In genomic region chr22:50523806-50524663, GRCh38 we compare ENCODE assay signal across 10 cellular contexts. TPM values are rescaled to one million over a fixed set of nuclear protein-coding genes. Genes with fewer than 3 reads are reported as not detected.
DNase-seq lines count a peak whose midpoint lies in the region; ATAC-seq and TF ChIP-seq lines count a peak whose summit lies in the region.
"Had no signal": no experiment of that assay in that cellular context is flagged by ENCODE, and none has a peak within 500 bp of the region (broad histone marks: within the 10 kb centered on the region; RNA-seq: fewer than 3 reads in every experiment).

No MANE protein-coding gene starts in this region.

- peaks cover 13% of the 10 kb centered on the region for H3K36me3 ChIP-seq in PC-9 (ENCODE audit: low read depth)
- H3K36me3 ChIP-seq in esophagus (ENCODE audit: control insufficient read depth in 2 of 2, insufficient read depth in 2 of 2, low read length in 1 of 2) = peaks cover 20 to 37% of the 10 kb centered on the region in 2 donors
- H3K36me3 ChIP-seq in rectal smooth muscle tissue (ENCODE audit: control insufficient read depth, insufficient read depth, low read length) = peaks cover 18% of the 10 kb centered on the region

- TSS peak; percentile 37 for BruUV-seq in PC-9 (replicated peaks; lab: Mats Ljungman, UMichigan)

- no peaks in the 10 kb centered on the region for H3K9me2 ChIP-seq in PC-9 (ENCODE audit: insufficient read depth)

- H3K4me1 ChIP-seq in PC-9 (replicated peaks; ENCODE audit: insufficient read depth) = peaks cover 23% of the 10 kb centered on the region
- peaks cover 13 to 32% of the 10 kb centered on the region in 2 donors for H3K4me1 ChIP-seq in esophagus (ENCODE audit: control insufficient read depth in 2 of 2, insufficient read depth in 2 of 2, low read length in 1 of 2)
- H3K4me1 ChIP-seq in rectal smooth muscle tissue (ENCODE audit: control insufficient read depth, insufficient read depth, low read length) = peaks cover 3% of the 10 kb centered on the region

- H2AFZ ChIP-seq in PC-9 = no peak overlapping the region

- no peak for TF ChIP-seq CTCF in PC-9 (conservative IDR thresholded peaks at IDR 0.05)

- ATAC-seq in GM19455 (IDR thresholded peaks at IDR 0.05; ENCODE audit: unreplicated experiment) = no peak
- ATAC-seq in GM21737 (IDR thresholded peaks at IDR 0.05; ENCODE audit: unreplicated experiment) = no peak
- ATAC-seq in HG03280 (IDR thresholded peaks at IDR 0.05; ENCODE audit: unreplicated experiment) = no peak

- H3K27ac ChIP-seq in PC-9 = peak overlapping the region; percentile 56; the same call in 1 of the 2 replicates
- peak overlapping the region; percentile 90 to 96 for H3K27ac ChIP-seq in esophagus (ENCODE audit: low read depth in 2 of 2, low read length in 1 of 2)
- no peak overlapping the region for H3K27ac ChIP-seq in rectal smooth muscle tissue (ENCODE audit: low read depth, low read length)

- H3K9me3 ChIP-seq in PC-9 (ENCODE audit: insufficient read depth, low read depth) (no peaks in the 10 kb centered on the region), esophagus (ENCODE audit: control insufficient read depth in 2 of 2, insufficient read depth in 1 of 2, low read depth in 1 of 2, low read length in 1 of 2) (peaks cover 0 to 2% of the 10 kb centered on the region in 2 donors)

- H4K20me1 ChIP-seq in PC-9 (ENCODE audit: insufficient read depth) = peaks cover 24% of the 10 kb centered on the region

- WGBS in esophagus, 2 donors = 66 to 69% methylated on average over 25 of the region's 25 CpGs

- POLR2A ChIA-PET in PC-9 (lab: Charles Lee; ENCODE audit: unreplicated experiment) = no interaction called here

- intact Hi-C loops in PC-9 (cut with micrococcal nuclease; ENCODE audit: unreplicated experiment) = loop anchor here (2.0 kb wide), 1 partner anchor 15 kb away; the partner anchor contains the start of gene NCAPH2

- peak overlapping the region; percentile 6 for H3K9ac ChIP-seq in rectal smooth muscle tissue (ENCODE audit: low read length)

- H3K79me2 ChIP-seq in PC-9 (ENCODE audit: low read depth) = peaks cover 23% of the 10 kb centered on the region

- H3K27me3 ChIP-seq in PC-9 (ENCODE audit: insufficient read depth, low read depth) (no peaks in the 10 kb centered on the region), esophagus (ENCODE audit: control insufficient read depth in 1 of 2, insufficient read depth in 2 of 2, low read length in 2 of 2) (no peaks in the 10 kb centered on the region), rectal smooth muscle tissue (ENCODE audit: control insufficient read depth, insufficient read depth, low read length) (no peaks in the 10 kb centered on the region)

- CTCF ChIA-PET in PC-9 (lab: Charles Lee) = interaction anchor here (2.6 kb wide), 1 partner anchor 39 kb away, joined by 14 read pairs; the partner anchor contains the start of gene SYCE3

- peak overlapping the region; percentile 94 for H3K4me2 ChIP-seq in PC-9

- peak in 1 of 2 experiments; percentile 28 for DNase-seq in PC-9
- DNase-seq in NK-92 treated with Interleukin-12 subunit alpha and Interleukin-12 subunit beta, amount 100 ng/mL, for 24 hours (lab: John Stamatoyannopoulos, UW) = no peak
- DNase-seq: dermis blood vessel endothelial cell had no signal

- peaks cover 51% of the 10 kb centered on the region for H3F3A ChIP-seq in PC-9 (ENCODE audit: insufficient read depth, low read depth)

- H3K4me3 ChIP-seq in GM08714 (ENCODE audit: low read length) = peak overlapping the region; percentile 59; the same call in 1 of the 2 replicates
- H3K4me3 ChIP-seq in PC-9 = peak overlapping the region; percentile 96
- peak overlapping the region; percentile 62 to 75 for H3K4me3 ChIP-seq in esophagus (ENCODE audit: low read depth in 1 of 2, low read length in 2 of 2)
- peak overlapping the region; percentile 59 for H3K4me3 ChIP-seq in rectal smooth muscle tissue (ENCODE audit: low read length)

RNA-seq across cellular contexts. Expression of gene SCO2, which starts 1.4 kb away (rescaled TPM):
- total RNA-seq in PC-9 (2021) = 3.0 and 6.1 TPM in 2 replicates
- polyA plus RNA-seq in esophagus = 1 to 10 TPM in 1 of 2 donors, under 1 TPM in 1; 0.61 to 3.2 TPM

RNA-seq across cellular contexts. Expression of gene TYMP, which starts 5.8 kb away (rescaled TPM):
- total RNA-seq in PC-9 (2021) = 5.9 and 16.5 TPM in 2 replicates
- polyA plus RNA-seq in esophagus = 10 to 100 TPM; 35.7 to 48.0 TPM

RNA-seq across cellular contexts. Expression of gene NCAPH2, which starts 16.0 kb away (rescaled TPM):
- total RNA-seq in PC-9 (2021) = 58.8 and 62.9 TPM in 2 replicates
- polyA plus RNA-seq in esophagus = 10 to 100 TPM; 32.9 to 35.4 TPM

RNA-seq across cellular contexts. Expression of gene LMF2, which starts 16.5 kb away (rescaled TPM):
- total RNA-seq in PC-9 (2021) = 37.3 and 52.2 TPM in 2 replicates
- 10 to 100 TPM; 44.1 to 64.9 TPM for polyA plus RNA-seq in esophagus

RNA-seq across cellular contexts. Expression of gene KLHDC7B, which starts 21.7 kb away (rescaled TPM):
- total RNA-seq in PC-9 (2021) = 0.72 and 4.7 TPM in 2 replicates
- polyA plus RNA-seq in esophagus = under 1 TPM; 0.12 to 0.14 TPM
- total RNA-seq: dermis blood vessel endothelial cell, HT1080 had no signal
